20 cellular contexts compared by ENCODE assay signal in the genomic region with DNA sequence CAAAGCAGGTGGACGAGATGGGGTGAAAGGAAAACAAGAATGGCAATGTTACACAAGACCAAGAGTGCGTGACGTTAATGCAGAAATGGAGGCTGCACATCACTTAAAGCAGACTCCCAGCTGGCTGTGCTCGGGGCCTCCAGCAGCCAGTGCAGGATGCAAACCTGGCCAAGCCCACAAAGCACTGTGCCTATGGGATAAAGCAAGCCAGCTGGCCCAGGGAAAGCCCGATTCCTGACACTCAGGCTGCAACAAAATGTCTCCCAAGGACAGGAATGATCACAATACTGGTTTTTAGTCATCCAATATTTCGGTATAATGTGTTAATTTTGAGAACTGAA.
DNase-seq lines count a peak whose midpoint lies in the region; ATAC-seq and TF ChIP-seq lines count a peak whose summit lies in the region.
"Had no signal": no experiment of that assay in that cellular context is flagged by ENCODE, and none has a peak within 500 bp of the region (broad histone marks: within the 10 kb centered on the region; RNA-seq: fewer than 3 reads in every experiment).

No MANE protein-coding gene starts in this region.

- H3K36me3 ChIP-seq in right atrium auricular region, result peaks cover 70% of the 10 kb centered on the region
- H3K36me3 ChIP-seq in upper lobe of right lung, result no peaks in the 10 kb centered on the region

- DNase-seq in DMS 273 (lab: John Stamatoyannopoulos, UW; ENCODE audit: unreplicated experiment), result peak; percentile 24
- no peak for DNase-seq in DMS 273 treated with DMSO at 0.1 percent for 48 hours (lab: John Stamatoyannopoulos, UW)
- peak; percentile 44 for DNase-seq in right atrium auricular region (ENCODE audit: low spot score)
- no peak for DNase-seq in Right ventricle myocardium superior
- no peak for DNase-seq in caudate nucleus (lab: John Stamatoyannopoulos, UW)
- no peak for DNase-seq in upper lobe of right lung
- DNase-seq in NCI-H187 treated with DMSO at 0.1 percent for 48 hours (lab: John Stamatoyannopoulos, UW), result no peak
- DNase-seq: CD4-positive, CD25-positive, alpha-beta regulatory T cell; COR-L47; DMS53; NCI-H1105; NCI-H2081 treated with DMSO at 0.1 percent for 48 hours; NCI-H345; NCI-H69; NK-92 treated with Interleukin-12 subunit alpha and Interleukin-12 subunit beta, amount 100 ng/mL, for 24 hours; SIG-M5 had no signal

- H3K27me3 ChIP-seq in right atrium auricular region (no peaks in the 10 kb centered on the region), upper lobe of right lung (no peaks in the 10 kb centered on the region)

- H3K9me3 ChIP-seq in right atrium auricular region (no peaks in the 10 kb centered on the region), upper lobe of right lung (no peaks in the 10 kb centered on the region)

- H3K27ac ChIP-seq in right atrium auricular region (no peak overlapping the region), caudate nucleus (ENCODE audit: low read depth, low read length) (peak overlapping the region; percentile 62), temporal lobe (ENCODE audit: low read depth, low read length) (peak overlapping the region; percentile 46), upper lobe of right lung (no peak overlapping the region)
- H3K27ac ChIP-seq: 22Rv1 had no signal

- no peak for ATAC-seq in Right ventricle myocardium superior (ENCODE audit: poor library complexity)
- ATAC-seq in upper lobe of right lung, result no peak
- ATAC-seq: K562, SK-N-SH treated with all-trans-retinoic acid at 6 μM for 48 hours had no signal

- H3K4me1 ChIP-seq in right atrium auricular region (peaks cover 0 to 6% of the 10 kb centered on the region in 2 donors), upper lobe of right lung (no peaks in the 10 kb centered on the region)

- no peak for TF ChIP-seq CTCF in right atrium auricular region (IDR thresholded peaks at IDR 0.05)
- no peak for TF ChIP-seq CTCF in upper lobe of right lung (IDR thresholded peaks at IDR 0.05)

- H3K4me3 ChIP-seq in right atrium auricular region, result no peak overlapping the region
- H3K4me3 ChIP-seq in upper lobe of right lung, result no peak overlapping the region
- H3K4me3 ChIP-seq: K562 had no signal

- intact Hi-C loops in Right ventricle myocardium superior (cut with DNase I) (no loop called here), upper lobe of right lung (cut with DNase I) (no loop called here)

Comparison
In these comparisons a context has a peak if more than half of its experiments do, and no peak if none do; other contexts are left out.
1. DNase-seq: peak in DMS 273 (single experiment) and right atrium auricular region (single experiment); none in DMS 273 treated with DMSO at 0.1 percent for 48 hours (single experiment), Right ventricle myocardium superior (single experiment), caudate nucleus (0 of 61), upper lobe of right lung (single experiment) and NCI-H187 treated with DMSO at 0.1 percent for 48 hours (single experiment).
2. H3K27ac ChIP-seq: peak in caudate nucleus (single experiment) and temporal lobe (single experiment); none in right atrium auricular region (0 of 2) and upper lobe of right lung (single experiment).